In the genomic region with DNA sequence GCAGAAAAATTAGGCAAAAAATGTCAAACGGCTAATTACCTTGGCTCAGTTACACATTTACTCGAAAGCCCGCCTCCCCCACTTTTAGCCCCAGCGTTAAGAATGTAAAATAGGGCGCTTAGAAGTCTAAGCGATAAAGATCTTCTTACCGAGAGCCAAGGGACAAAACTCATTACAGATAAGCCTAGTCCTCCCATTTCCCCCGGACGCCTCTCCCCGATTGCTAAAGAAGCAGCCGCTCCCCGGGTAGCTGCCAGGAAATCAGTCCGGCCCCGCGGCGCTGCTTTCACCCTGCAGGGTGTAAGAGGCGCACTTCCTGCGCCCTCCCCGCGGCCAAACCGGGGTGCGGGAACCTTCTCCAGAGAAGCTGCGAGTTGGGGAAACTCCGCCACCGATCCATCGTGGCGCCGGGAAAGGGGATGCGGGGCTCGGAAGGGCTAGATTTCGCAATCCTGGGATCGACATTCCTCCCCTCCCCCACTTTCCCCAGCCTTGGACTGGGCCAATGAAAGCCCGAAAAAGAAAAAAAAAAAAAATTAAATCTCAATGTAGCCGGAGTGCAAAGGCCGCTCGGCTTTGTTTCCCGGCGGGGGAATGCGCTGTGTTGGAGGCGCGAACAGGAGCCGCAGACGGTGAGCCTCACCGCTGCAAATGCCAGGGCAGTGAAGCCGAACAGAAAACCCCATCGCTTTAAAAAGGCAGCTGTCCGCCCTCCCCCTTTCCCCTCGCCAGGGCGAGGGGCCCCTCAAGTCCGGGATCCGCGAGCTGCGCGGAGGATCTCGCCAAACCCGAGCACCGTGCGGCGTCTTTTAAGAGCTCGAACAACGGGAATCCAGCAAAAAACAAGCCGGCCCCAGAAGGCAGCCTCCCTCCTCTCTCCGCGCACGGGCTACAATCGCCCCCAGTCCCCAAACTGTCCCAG, we compare ENCODE assay signal across 1 cellular context.
TF ChIP-seq lines count a peak whose summit lies in the region.

No MANE protein-coding gene starts in this region.

TF ChIP-seq in HepG2, 621 proteins besides CTCF, POLR2A, EP300 and RAD21 (continued from another document and continues in another):
- TF ChIP-seq, protein P1, sequence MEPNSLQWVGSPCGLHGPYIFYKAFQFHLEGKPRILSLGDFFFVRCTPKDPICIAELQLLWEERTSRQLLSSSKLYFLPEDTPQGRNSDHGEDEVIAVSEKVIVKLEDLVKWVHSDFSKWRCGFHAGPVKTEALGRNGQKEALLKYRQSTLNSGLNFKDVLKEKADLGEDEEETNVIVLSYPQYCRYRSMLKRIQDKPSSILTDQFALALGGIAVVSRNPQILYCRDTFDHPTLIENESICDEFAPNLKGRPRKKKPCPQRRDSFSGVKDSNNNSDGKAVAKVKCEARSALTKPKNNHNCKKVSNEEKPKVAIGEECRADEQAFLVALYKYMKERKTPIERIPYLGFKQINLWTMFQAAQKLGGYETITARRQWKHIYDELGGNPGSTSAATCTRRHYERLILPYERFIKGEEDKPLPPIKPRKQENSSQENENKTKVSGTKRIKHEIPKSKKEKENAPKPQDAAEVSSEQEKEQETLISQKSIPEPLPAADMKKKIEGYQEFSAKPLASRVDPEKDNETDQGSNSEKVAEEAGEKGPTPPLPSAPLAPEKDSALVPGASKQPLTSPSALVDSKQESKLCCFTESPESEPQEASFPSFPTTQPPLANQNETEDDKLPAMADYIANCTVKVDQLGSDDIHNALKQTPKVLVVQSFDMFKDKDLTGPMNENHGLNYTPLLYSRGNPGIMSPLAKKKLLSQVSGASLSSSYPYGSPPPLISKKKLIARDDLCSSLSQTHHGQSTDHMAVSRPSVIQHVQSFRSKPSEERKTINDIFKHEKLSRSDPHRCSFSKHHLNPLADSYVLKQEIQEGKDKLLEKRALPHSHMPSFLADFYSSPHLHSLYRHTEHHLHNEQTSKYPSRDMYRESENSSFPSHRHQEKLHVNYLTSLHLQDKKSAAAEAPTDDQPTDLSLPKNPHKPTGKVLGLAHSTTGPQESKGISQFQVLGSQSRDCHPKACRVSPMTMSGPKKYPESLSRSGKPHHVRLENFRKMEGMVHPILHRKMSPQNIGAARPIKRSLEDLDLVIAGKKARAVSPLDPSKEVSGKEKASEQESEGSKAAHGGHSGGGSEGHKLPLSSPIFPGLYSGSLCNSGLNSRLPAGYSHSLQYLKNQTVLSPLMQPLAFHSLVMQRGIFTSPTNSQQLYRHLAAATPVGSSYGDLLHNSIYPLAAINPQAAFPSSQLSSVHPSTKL (CRISPR knock-in tag; IDR thresholded peaks at IDR 0.05) = no peak; the same call in 1 of the 2 replicates
- 0 out of 2 replicates have a peak, but pooled peaks have one; percentile 55 for TF ChIP-seq NKX3-1 (CRISPR knock-in tag; IDR thresholded peaks at IDR 0.05)
- TF ChIP-seq, protein P2, sequence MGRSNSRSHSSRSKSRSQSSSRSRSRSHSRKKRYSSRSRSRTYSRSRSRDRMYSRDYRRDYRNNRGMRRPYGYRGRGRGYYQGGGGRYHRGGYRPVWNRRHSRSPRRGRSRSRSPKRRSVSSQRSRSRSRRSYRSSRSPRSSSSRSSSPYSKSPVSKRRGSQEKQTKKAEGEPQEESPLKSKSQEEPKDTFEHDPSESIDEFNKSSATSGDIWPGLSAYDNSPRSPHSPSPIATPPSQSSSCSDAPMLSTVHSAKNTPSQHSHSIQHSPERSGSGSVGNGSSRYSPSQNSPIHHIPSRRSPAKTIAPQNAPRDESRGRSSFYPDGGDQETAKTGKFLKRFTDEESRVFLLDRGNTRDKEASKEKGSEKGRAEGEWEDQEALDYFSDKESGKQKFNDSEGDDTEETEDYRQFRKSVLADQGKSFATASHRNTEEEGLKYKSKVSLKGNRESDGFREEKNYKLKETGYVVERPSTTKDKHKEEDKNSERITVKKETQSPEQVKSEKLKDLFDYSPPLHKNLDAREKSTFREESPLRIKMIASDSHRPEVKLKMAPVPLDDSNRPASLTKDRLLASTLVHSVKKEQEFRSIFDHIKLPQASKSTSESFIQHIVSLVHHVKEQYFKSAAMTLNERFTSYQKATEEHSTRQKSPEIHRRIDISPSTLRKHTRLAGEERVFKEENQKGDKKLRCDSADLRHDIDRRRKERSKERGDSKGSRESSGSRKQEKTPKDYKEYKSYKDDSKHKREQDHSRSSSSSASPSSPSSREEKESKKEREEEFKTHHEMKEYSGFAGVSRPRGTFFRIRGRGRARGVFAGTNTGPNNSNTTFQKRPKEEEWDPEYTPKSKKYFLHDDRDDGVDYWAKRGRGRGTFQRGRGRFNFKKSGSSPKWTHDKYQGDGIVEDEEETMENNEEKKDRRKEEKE (IDR thresholded peaks at IDR 0.05) = no peak
- TF ChIP-seq ZNF782 (CRISPR knock-in tag; IDR thresholded peaks at IDR 0.05; ENCODE audit: borderline replicate concordance) = no peak
- TF ChIP-seq ZNF766 (CRISPR knock-in tag; IDR thresholded peaks at IDR 0.05; ENCODE audit: borderline replicate concordance) = 0 out of 2 replicates have a peak, but pooled peaks have one; percentile 68
- TF ChIP-seq, protein P3, sequence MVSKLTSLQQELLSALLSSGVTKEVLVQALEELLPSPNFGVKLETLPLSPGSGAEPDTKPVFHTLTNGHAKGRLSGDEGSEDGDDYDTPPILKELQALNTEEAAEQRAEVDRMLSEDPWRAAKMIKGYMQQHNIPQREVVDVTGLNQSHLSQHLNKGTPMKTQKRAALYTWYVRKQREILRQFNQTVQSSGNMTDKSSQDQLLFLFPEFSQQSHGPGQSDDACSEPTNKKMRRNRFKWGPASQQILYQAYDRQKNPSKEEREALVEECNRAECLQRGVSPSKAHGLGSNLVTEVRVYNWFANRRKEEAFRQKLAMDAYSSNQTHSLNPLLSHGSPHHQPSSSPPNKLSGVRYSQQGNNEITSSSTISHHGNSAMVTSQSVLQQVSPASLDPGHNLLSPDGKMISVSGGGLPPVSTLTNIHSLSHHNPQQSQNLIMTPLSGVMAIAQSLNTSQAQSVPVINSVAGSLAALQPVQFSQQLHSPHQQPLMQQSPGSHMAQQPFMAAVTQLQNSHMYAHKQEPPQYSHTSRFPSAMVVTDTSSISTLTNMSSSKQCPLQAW (CRISPR knock-in tag; IDR thresholded peaks at IDR 0.05) = peak; percentile 45
- no peak for TF ChIP-seq ZNF253 (CRISPR knock-in tag; IDR thresholded peaks at IDR 0.05; ENCODE audit: borderline replicate concordance)
- TF ChIP-seq ZFP36 (IDR thresholded peaks at IDR 0.05; ENCODE audit: borderline replicate concordance, low read depth, low read length, partially characterized antibody) = no peak
- no peak for TF ChIP-seq JDP2 (CRISPR knock-in tag; IDR thresholded peaks at IDR 0.05; ENCODE audit: borderline replicate concordance)
- TF ChIP-seq, protein P4, sequence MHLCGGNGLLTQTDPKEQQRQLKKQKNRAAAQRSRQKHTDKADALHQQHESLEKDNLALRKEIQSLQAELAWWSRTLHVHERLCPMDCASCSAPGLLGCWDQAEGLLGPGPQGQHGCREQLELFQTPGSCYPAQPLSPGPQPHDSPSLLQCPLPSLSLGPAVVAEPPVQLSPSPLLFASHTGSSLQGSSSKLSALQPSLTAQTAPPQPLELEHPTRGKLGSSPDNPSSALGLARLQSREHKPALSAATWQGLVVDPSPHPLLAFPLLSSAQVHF (CRISPR knock-in tag; IDR thresholded peaks at IDR 0.05) = no peak
- no peak for TF ChIP-seq SMARCE1 (IDR thresholded peaks at IDR 0.05; ENCODE audit: borderline replicate concordance)
- TF ChIP-seq, protein P5, sequence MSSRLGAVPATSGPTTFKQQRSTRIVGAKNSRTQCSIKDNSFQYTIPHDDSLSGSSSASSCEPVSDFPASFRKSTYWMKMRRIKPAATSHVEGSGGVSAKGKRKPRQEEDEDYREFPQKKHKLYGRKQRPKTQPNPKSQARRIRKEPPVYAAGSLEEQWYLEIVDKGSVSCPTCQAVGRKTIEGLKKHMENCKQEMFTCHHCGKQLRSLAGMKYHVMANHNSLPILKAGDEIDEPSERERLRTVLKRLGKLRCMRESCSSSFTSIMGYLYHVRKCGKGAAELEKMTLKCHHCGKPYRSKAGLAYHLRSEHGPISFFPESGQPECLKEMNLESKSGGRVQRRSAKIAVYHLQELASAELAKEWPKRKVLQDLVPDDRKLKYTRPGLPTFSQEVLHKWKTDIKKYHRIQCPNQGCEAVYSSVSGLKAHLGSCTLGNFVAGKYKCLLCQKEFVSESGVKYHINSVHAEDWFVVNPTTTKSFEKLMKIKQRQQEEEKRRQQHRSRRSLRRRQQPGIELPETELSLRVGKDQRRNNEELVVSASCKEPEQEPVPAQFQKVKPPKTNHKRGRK (CRISPR knock-in tag; IDR thresholded peaks at IDR 0.05) = no peak; the same call in 1 of the 2 replicates
- no peak for TF ChIP-seq NFRKB (IDR thresholded peaks at IDR 0.05)
- peak; percentile 71 for TF ChIP-seq PHF8 (CRISPR knock-in tag; IDR thresholded peaks at IDR 0.05)
- peak; percentile 88 for TF ChIP-seq GFI1 (CRISPR knock-in tag; IDR thresholded peaks at IDR 0.05; ENCODE audit: borderline replicate concordance)
- no peak; the same call in 1 of the 2 replicates for TF ChIP-seq ZSCAN20 (CRISPR knock-in tag; IDR thresholded peaks at IDR 0.05; ENCODE audit: borderline replicate concordance)
- TF ChIP-seq RARG (CRISPR knock-in tag; IDR thresholded peaks at IDR 0.05; ENCODE audit: low read depth) = no peak
- TF ChIP-seq, protein P6, sequence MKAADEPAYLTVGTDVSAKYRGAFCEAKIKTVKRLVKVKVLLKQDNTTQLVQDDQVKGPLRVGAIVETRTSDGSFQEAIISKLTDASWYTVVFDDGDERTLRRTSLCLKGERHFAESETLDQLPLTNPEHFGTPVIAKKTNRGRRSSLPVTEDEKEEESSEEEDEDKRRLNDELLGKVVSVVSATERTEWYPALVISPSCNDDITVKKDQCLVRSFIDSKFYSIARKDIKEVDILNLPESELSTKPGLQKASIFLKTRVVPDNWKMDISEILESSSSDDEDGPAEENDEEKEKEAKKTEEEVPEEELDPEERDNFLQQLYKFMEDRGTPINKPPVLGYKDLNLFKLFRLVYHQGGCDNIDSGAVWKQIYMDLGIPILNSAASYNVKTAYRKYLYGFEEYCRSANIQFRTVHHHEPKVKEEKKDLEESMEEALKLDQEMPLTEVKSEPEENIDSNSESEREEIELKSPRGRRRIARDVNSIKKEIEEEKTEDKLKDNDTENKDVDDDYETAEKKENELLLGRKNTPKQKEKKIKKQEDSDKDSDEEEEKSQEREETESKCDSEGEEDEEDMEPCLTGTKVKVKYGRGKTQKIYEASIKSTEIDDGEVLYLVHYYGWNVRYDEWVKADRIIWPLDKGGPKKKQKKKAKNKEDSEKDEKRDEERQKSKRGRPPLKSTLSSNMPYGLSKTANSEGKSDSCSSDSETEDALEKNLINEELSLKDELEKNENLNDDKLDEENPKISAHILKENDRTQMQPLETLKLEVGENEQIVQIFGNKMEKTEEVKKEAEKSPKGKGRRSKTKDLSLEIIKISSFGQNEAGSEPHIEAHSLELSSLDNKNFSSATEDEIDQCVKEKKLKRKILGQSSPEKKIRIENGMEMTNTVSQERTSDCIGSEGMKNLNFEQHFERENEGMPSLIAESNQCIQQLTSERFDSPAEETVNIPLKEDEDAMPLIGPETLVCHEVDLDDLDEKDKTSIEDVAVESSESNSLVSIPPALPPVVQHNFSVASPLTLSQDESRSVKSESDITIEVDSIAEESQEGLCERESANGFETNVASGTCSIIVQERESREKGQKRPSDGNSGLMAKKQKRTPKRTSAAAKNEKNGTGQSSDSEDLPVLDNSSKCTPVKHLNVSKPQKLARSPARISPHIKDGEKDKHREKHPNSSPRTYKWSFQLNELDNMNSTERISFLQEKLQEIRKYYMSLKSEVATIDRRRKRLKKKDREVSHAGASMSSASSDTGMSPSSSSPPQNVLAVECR (CRISPR knock-in tag; IDR thresholded peaks at IDR 0.05; ENCODE audit: borderline replicate concordance) = peak; percentile 29; the same call in 1 of the 2 replicates
- TF ChIP-seq, protein P7, sequence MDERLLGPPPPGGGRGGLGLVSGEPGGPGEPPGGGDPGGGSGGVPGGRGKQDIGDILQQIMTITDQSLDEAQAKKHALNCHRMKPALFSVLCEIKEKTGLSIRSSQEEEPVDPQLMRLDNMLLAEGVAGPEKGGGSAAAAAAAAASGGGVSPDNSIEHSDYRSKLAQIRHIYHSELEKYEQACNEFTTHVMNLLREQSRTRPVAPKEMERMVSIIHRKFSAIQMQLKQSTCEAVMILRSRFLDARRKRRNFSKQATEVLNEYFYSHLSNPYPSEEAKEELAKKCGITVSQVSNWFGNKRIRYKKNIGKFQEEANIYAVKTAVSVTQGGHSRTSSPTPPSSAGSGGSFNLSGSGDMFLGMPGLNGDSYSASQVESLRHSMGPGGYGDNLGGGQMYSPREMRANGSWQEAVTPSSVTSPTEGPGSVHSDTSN (CRISPR knock-in tag; IDR thresholded peaks at IDR 0.05) = no peak
- TF ChIP-seq, protein P8, sequence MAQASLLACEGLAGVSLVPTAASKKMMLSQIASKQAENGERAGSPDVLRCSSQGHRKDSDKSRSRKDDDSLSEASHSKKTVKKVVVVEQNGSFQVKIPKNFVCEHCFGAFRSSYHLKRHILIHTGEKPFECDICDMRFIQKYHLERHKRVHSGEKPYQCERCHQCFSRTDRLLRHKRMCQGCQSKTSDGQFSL (CRISPR knock-in tag; IDR thresholded peaks at IDR 0.05) = no peak
- TF ChIP-seq, protein P9, sequence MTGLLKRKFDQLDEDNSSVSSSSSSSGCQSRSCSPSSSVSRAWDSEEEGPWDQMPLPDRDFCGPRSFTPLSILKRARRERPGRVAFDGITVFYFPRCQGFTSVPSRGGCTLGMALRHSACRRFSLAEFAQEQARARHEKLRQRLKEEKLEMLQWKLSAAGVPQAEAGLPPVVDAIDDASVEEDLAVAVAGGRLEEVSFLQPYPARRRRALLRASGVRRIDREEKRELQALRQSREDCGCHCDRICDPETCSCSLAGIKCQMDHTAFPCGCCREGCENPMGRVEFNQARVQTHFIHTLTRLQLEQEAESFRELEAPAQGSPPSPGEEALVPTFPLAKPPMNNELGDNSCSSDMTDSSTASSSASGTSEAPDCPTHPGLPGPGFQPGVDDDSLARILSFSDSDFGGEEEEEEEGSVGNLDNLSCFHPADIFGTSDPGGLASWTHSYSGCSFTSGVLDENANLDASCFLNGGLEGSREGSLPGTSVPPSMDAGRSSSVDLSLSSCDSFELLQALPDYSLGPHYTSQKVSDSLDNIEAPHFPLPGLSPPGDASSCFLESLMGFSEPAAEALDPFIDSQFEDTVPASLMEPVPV (CRISPR knock-in tag; IDR thresholded peaks at IDR 0.05) = no peak; the same call in 1 of the 2 replicates
- TF ChIP-seq PTBP1 (IDR thresholded peaks at IDR 0.05; ENCODE audit: low read depth, low read length, poor library complexity, severe bottlenecking) = peak; percentile 14
- TF ChIP-seq, protein P10, sequence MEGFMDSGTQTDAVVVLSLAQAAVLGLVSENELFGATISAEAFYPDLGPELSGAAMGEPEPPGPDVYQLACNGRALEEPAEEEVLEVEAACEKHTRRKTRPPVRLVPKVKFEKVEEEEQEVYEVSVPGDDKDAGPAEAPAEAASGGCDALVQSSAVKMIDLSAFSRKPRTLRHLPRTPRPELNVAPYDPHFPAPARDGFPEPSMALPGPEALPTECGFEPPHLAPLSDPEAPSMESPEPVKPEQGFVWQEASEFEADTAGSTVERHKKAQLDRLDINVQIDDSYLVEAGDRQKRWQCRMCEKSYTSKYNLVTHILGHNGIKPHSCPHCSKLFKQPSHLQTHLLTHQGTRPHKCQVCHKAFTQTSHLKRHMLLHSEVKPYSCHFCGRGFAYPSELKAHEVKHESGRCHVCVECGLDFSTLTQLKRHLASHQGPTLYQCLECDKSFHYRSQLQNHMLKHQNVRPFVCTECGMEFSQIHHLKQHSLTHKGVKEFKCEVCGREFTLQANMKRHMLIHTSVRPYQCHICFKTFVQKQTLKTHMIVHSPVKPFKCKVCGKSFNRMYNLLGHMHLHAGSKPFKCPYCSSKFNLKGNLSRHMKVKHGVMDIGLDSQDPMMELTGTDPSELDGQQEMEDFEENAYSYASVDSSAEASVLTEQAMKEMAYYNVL (CRISPR knock-in tag; IDR thresholded peaks at IDR 0.05; ENCODE audit: borderline replicate concordance) = no peak; the same call in 1 of the 2 replicates
- peak; percentile 76 for TF ChIP-seq ISL2 (CRISPR knock-in tag; IDR thresholded peaks at IDR 0.05)
- no peak for TF ChIP-seq IKZF4 (CRISPR knock-in tag; IDR thresholded peaks at IDR 0.05; ENCODE audit: borderline replicate concordance, low read depth, not compliant biosample characterization)
